ENCODE assay signal across 24 cellular contexts in genomic region chr6:97863697-97864096, GRCh38.
"Had no signal": no experiment of that assay in that cellular context is flagged by ENCODE, and none has a peak within 500 bp of the region (broad histone marks: within the 10 kb centered on the region; RNA-seq: fewer than 3 reads in every experiment).

No MANE protein-coding gene starts in this region.

- DNase-seq: stimulated activated CD4-positive, alpha-beta T cell treated with anti-CD3 and anti-CD28 coated beads, Interleukin-2, amount 100 ng/mL, for 48 hours; stimulated activated CD4-positive, alpha-beta T cell treated with anti-CD3 and anti-CD28 coated beads, Interleukin-4, amount 100 ng/mL, for 1 hour; stimulated activated CD4-positive, alpha-beta T cell treated with anti-CD3 and anti-CD28 coated beads, Interleukin-4, amount 100 ng/mL, for 24 hours; stimulated activated CD4-positive, alpha-beta T cell treated with anti-CD3 and anti-CD28 coated beads, Interleukin-4, amount 100 ng/mL, for 4 hours; stimulated activated CD8-positive, alpha-beta memory T cell treated with anti-CD3 and anti-CD28 coated beads, Interleukin-4, amount 100 ng/mL, for 48 hours; stimulated activated naive B cell treated with anti-CD40 and anti-IgM and Interleukin-4, amounts not matched to agents 10 μg/mL and 1 μg/mL and 100 μg/mL, for 72 hours; stimulated activated naive CD4-positive, alpha-beta T cell; stimulated activated naive CD4-positive, alpha-beta T cell treated with Interleukin-2 at 50 U/mL for 16 hours; stimulated activated naive CD8-positive, alpha-beta T cell treated with anti-CD3 and anti-CD28 coated beads, Interleukin-15, amount 100 ng/mL, for 72 hours; stimulated activated naive CD8-positive, alpha-beta T cell treated with anti-CD3 and anti-CD28 coated beads, Interleukin-15, Interleukin-2, amounts not matched to agents 100 U/mL and 50 U/mL, for 24 hours; stomach; substantia nigra; testis; thyroid gland; tibial artery; transverse colon; trophoblast cell; upper lobe of left lung; upper lobe of right lung; uterus had no signal

- H3K27me3 ChIP-seq: stomach, suprapubic skin, testis, thyroid gland, tibial artery, tibial nerve, transverse colon, upper lobe of left lung, upper lobe of right lung, uterus, vagina had no signal

- H3K27ac ChIP-seq: stomach, suprapubic skin, testis, thoracic aorta, thyroid gland, tibial artery, tibial nerve, transverse colon, upper lobe of left lung, upper lobe of right lung, uterus, vagina had no signal

- H3K4me3 ChIP-seq: stomach, suprapubic skin, testis, thoracic aorta, thyroid gland, tibial artery, tibial nerve, transverse colon, upper lobe of left lung, upper lobe of right lung, uterus, vagina had no signal

- H3K9me3 ChIP-seq: stomach, suprapubic skin, testis, thoracic aorta, thyroid gland, tibial artery, tibial nerve, transverse colon, upper lobe of left lung, upper lobe of right lung, uterus, vagina had no signal

- H3K36me3 ChIP-seq: stomach, suprapubic skin, thoracic aorta, thyroid gland, tibial artery, tibial nerve, transverse colon, upper lobe of left lung, upper lobe of right lung, uterus, vagina had no signal
